Comparison of ENCODE assay signal across 1 cellular context in genomic region chr7:5519515-5519928, GRCh38.
TF ChIP-seq lines count a peak whose summit lies in the region.

No MANE protein-coding gene starts in this region.

TF ChIP-seq in H1, 55 proteins besides CTCF, POLR2A, EP300 and RAD21:
- TF ChIP-seq POLR2AphosphoS5 (IDR thresholded peaks at IDR 0.05; ENCODE audit: low read depth, low read length) (peak; percentile 98), BACH1 (IDR thresholded peaks at IDR 0.05; ENCODE audit: low read length) (no peak), RNF2 (IDR thresholded peaks at IDR 0.05; ENCODE audit: borderline replicate concordance, low read depth, low read length, missing control alignments, poor library complexity, severe bottlenecking) (no peak), SIRT6 (IDR thresholded peaks at IDR 0.05; ENCODE audit: low read length) (no peak)
